Comparison of ENCODE assay signal across 1 cellular context in genomic region chr2:111975053-111975552, GRCh38.
TF ChIP-seq lines count a peak whose summit lies in the region.

No MANE protein-coding gene starts in this region.

TF ChIP-seq in HepG2, 621 proteins besides CTCF, POLR2A, EP300 and RAD21 (continued from another document and continues in another):
- TF ChIP-seq ZBTB44 (CRISPR knock-in tag; IDR thresholded peaks at IDR 0.05) (no peak), ZNF564 (CRISPR knock-in tag; IDR thresholded peaks at IDR 0.05) (no peak), MED8 (CRISPR knock-in tag; IDR thresholded peaks at IDR 0.05; ENCODE audit: insufficient replicate concordance) (no peak), MAFK (conservative IDR thresholded peaks at IDR 0.05 in 1 of 2, IDR thresholded peaks at IDR 0.05 in 1 of 2; ENCODE audit: low read length in 2 of 2) (no peak), ZNF230 (CRISPR knock-in tag; IDR thresholded peaks at IDR 0.05) (no peak), SALL1 (CRISPR knock-in tag; IDR thresholded peaks at IDR 0.05) (peak; percentile 56), ZNF30 (CRISPR knock-in tag; IDR thresholded peaks at IDR 0.05) (no peak), ZBTB21 (CRISPR knock-in tag; IDR thresholded peaks at IDR 0.05) (no peak), GPN1 (CRISPR knock-in tag; IDR thresholded peaks at IDR 0.05; ENCODE audit: borderline replicate concordance) (no peak), ZNF441 (CRISPR knock-in tag; IDR thresholded peaks at IDR 0.05; ENCODE audit: borderline replicate concordance) (0 out of 2 replicates have a peak, but pooled peaks have one; percentile 30), HIVEP1 (CRISPR knock-in tag; IDR thresholded peaks at IDR 0.05) (no peak), IKZF5 (CRISPR knock-in tag; IDR thresholded peaks at IDR 0.05) (no peak; the same call in 1 of the 2 replicates), MTA1 (CRISPR knock-in tag; IDR thresholded peaks at IDR 0.05; ENCODE audit: borderline replicate concordance) (no peak), CENPBD1 (CRISPR knock-in tag; IDR thresholded peaks at IDR 0.05; ENCODE audit: borderline replicate concordance, low read depth) (no peak), REPIN1 (CRISPR knock-in tag; IDR thresholded peaks at IDR 0.05; ENCODE audit: borderline replicate concordance, low read depth) (no peak), ZNF772 (CRISPR knock-in tag; IDR thresholded peaks at IDR 0.05) (no peak), CHCHD3 (CRISPR knock-in tag; IDR thresholded peaks at IDR 0.05) (no peak), ZC3H13 (CRISPR knock-in tag; IDR thresholded peaks at IDR 0.05) (no peak), RBFOX2 (IDR thresholded peaks at IDR 0.05; ENCODE audit: low read depth, low read length) (no peak), ZNF567 (CRISPR knock-in tag; IDR thresholded peaks at IDR 0.05; ENCODE audit: borderline replicate concordance) (no peak), RELA (CRISPR knock-in tag; IDR thresholded peaks at IDR 0.05) (no peak), ATF2 (CRISPR knock-in tag; IDR thresholded peaks at IDR 0.05) (no peak), ZNF17 (CRISPR knock-in tag; IDR thresholded peaks at IDR 0.05) (no peak), ATF3 (CRISPR knock-in tag; IDR thresholded peaks at IDR 0.05) (peak; percentile 61; the same call in 1 of the 2 replicates), ATF4 (CRISPR knock-in tag; IDR thresholded peaks at IDR 0.05) (0 out of 4 replicates have a peak, but pooled peaks of 1 of the 2 experiments have one; percentile 22), SMAD3 (CRISPR knock-in tag; IDR thresholded peaks at IDR 0.05) (no peak), TOPORS (CRISPR knock-in tag; IDR thresholded peaks at IDR 0.05) (no peak), CBX2 (IDR thresholded peaks at IDR 0.05; ENCODE audit: low read depth, low read length) (no peak), CBX2 (CRISPR knock-in tag; IDR thresholded peaks at IDR 0.05; ENCODE audit: low read depth) (no peak), ZNF737 (CRISPR knock-in tag; IDR thresholded peaks at IDR 0.05; ENCODE audit: borderline replicate concordance) (no peak), MTA3 (CRISPR knock-in tag; IDR thresholded peaks at IDR 0.05) (no peak), ZNF883 (CRISPR knock-in tag; IDR thresholded peaks at IDR 0.05; ENCODE audit: not compliant biosample characterization) (no peak), ZNF629 (CRISPR knock-in tag; conservative IDR thresholded peaks at IDR 0.05) (no peak), ARNTL (CRISPR knock-in tag; IDR thresholded peaks at IDR 0.05) (peak; percentile 33; the same call in 1 of the 2 replicates), RARA (CRISPR knock-in tag; IDR thresholded peaks at IDR 0.05) (peak; percentile 48; the same call in 1 of the 2 replicates), IRF2 (CRISPR knock-in tag; IDR thresholded peaks at IDR 0.05) (0 out of 2 replicates have a peak, but pooled peaks have one; percentile 25), CBX5 (CRISPR knock-in tag; IDR thresholded peaks at IDR 0.05; ENCODE audit: borderline replicate concordance) (peak; percentile 89; the same call in 1 of the 2 replicates), ZNF331 (CRISPR knock-in tag; IDR thresholded peaks at IDR 0.05) (peak; percentile 27; the same call in 1 of the 2 replicates), ZNF317 (CRISPR knock-in tag; IDR thresholded peaks at IDR 0.05) (no peak), PRMT3 (CRISPR knock-in tag; IDR thresholded peaks at IDR 0.05; ENCODE audit: borderline replicate concordance, low read depth) (no peak), SRSF9 (IDR thresholded peaks at IDR 0.05; ENCODE audit: borderline replicate concordance, insufficient read depth, low read depth, low read length, poor library complexity, severe bottlenecking) (no peak), ZFYVE20 (CRISPR knock-in tag; IDR thresholded peaks at IDR 0.05; ENCODE audit: borderline replicate concordance, low read depth) (no peak), SOX6 (IDR thresholded peaks at IDR 0.05) (no peak), SOX6 (CRISPR knock-in tag; IDR thresholded peaks at IDR 0.05) (no peak; the same call in 1 of the 2 replicates), UBTF (CRISPR knock-in tag; IDR thresholded peaks at IDR 0.05) (0 out of 2 replicates have a peak, but pooled peaks have one; percentile 18)
- TF ChIP-seq, protein P1, sequence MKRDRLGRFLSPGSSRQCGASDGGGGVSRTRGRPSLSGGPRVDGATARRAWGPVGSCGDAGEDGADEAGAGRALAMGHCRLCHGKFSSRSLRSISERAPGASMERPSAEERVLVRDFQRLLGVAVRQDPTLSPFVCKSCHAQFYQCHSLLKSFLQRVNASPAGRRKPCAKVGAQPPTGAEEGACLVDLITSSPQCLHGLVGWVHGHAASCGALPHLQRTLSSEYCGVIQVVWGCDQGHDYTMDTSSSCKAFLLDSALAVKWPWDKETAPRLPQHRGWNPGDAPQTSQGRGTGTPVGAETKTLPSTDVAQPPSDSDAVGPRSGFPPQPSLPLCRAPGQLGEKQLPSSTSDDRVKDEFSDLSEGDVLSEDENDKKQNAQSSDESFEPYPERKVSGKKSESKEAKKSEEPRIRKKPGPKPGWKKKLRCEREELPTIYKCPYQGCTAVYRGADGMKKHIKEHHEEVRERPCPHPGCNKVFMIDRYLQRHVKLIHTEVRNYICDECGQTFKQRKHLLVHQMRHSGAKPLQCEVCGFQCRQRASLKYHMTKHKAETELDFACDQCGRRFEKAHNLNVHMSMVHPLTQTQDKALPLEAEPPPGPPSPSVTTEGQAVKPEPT (CRISPR knock-in tag; IDR thresholded peaks at IDR 0.05; ENCODE audit: low read depth) = no peak
- TF ChIP-seq, protein P2, sequence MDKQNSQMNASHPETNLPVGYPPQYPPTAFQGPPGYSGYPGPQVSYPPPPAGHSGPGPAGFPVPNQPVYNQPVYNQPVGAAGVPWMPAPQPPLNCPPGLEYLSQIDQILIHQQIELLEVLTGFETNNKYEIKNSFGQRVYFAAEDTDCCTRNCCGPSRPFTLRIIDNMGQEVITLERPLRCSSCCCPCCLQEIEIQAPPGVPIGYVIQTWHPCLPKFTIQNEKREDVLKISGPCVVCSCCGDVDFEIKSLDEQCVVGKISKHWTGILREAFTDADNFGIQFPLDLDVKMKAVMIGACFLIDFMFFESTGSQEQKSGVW (CRISPR knock-in tag; IDR thresholded peaks at IDR 0.05; ENCODE audit: borderline replicate concordance) = no peak
- TF ChIP-seq, protein P3, sequence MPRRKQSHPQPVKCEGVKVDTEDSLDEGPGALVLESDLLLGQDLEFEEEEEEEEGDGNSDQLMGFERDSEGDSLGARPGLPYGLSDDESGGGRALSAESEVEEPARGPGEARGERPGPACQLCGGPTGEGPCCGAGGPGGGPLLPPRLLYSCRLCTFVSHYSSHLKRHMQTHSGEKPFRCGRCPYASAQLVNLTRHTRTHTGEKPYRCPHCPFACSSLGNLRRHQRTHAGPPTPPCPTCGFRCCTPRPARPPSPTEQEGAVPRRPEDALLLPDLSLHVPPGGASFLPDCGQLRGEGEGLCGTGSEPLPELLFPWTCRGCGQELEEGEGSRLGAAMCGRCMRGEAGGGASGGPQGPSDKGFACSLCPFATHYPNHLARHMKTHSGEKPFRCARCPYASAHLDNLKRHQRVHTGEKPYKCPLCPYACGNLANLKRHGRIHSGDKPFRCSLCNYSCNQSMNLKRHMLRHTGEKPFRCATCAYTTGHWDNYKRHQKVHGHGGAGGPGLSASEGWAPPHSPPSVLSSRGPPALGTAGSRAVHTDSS (CRISPR knock-in tag; conservative IDR thresholded peaks at IDR 0.05) = no peak
- TF ChIP-seq, protein P4, sequence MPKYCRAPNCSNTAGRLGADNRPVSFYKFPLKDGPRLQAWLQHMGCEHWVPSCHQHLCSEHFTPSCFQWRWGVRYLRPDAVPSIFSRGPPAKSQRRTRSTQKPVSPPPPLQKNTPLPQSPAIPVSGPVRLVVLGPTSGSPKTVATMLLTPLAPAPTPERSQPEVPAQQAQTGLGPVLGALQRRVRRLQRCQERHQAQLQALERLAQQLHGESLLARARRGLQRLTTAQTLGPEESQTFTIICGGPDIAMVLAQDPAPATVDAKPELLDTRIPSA (CRISPR knock-in tag; IDR thresholded peaks at IDR 0.05; ENCODE audit: borderline replicate concordance) = no peak
- TF ChIP-seq, protein P5, sequence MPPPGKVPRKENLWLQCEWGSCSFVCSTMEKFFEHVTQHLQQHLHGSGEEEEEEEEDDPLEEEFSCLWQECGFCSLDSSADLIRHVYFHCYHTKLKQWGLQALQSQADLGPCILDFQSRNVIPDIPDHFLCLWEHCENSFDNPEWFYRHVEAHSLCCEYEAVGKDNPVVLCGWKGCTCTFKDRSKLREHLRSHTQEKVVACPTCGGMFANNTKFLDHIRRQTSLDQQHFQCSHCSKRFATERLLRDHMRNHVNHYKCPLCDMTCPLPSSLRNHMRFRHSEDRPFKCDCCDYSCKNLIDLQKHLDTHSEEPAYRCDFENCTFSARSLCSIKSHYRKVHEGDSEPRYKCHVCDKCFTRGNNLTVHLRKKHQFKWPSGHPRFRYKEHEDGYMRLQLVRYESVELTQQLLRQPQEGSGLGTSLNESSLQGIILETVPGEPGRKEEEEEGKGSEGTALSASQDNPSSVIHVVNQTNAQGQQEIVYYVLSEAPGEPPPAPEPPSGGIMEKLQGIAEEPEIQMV (CRISPR knock-in tag; IDR thresholded peaks at IDR 0.05; ENCODE audit: low read depth) = no peak
- TF ChIP-seq, protein P6, sequence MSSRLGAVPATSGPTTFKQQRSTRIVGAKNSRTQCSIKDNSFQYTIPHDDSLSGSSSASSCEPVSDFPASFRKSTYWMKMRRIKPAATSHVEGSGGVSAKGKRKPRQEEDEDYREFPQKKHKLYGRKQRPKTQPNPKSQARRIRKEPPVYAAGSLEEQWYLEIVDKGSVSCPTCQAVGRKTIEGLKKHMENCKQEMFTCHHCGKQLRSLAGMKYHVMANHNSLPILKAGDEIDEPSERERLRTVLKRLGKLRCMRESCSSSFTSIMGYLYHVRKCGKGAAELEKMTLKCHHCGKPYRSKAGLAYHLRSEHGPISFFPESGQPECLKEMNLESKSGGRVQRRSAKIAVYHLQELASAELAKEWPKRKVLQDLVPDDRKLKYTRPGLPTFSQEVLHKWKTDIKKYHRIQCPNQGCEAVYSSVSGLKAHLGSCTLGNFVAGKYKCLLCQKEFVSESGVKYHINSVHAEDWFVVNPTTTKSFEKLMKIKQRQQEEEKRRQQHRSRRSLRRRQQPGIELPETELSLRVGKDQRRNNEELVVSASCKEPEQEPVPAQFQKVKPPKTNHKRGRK (CRISPR knock-in tag; IDR thresholded peaks at IDR 0.05) = no peak
